ENCODE assay signal across 13 cellular contexts in genomic region chr15:22224241-22224671, GRCh38.
DNase-seq lines count a peak whose midpoint lies in the region; TF ChIP-seq lines count a peak whose summit lies in the region.
"Had no signal": no experiment of that assay in that cellular context is flagged by ENCODE, and none has a peak within 500 bp of the region (broad histone marks: within the 10 kb centered on the region; RNA-seq: fewer than 3 reads in every experiment).

No MANE protein-coding gene starts in this region.

- peaks cover 24% of the 10 kb centered on the region for H3K4me1 Mint-ChIP-seq in T-helper 2 cell treated with Interferon-gamma antibody and Interleukin-4, amounts not matched to agents 5 μg/mL and 100 μg/mL, for 36 hours (ENCODE audit: low read depth)

- no peak overlapping the region for H3K4me3 ChIP-seq in GM12875 (ENCODE audit: low read depth, low read length)
- H3K4me3 ChIP-seq: skin epidermis had no signal

- no peaks in the 10 kb centered on the region for H3K27me3 Mint-ChIP-seq in T-helper 2 cell treated with Interferon-gamma antibody and Interleukin-4, amounts not matched to agents 5 μg/mL and 100 μg/mL, for 36 hours (ENCODE audit: low read depth)

- H3K4me3 Mint-ChIP-seq in T-helper 2 cell treated with Interferon-gamma antibody and Interleukin-4, amounts not matched to agents 5 μg/mL and 100 μg/mL, for 36 hours, result no peak overlapping the region
- H3K4me3 Mint-ChIP-seq: HFFc6 had no signal

- H3K36me3 Mint-ChIP-seq in T-helper 2 cell treated with Interferon-gamma antibody and Interleukin-4, amounts not matched to agents 5 μg/mL and 100 μg/mL, for 36 hours (ENCODE audit: low read depth), result no peaks in the 10 kb centered on the region

- peak; percentile 8; the same call in 1 of the 2 replicates for TF ChIP-seq CTCF in GM12875 (IDR thresholded peaks at IDR 0.05; ENCODE audit: borderline replicate concordance, insufficient read depth, low read depth, low read length)

- no peaks in the 10 kb centered on the region for H3K9me3 Mint-ChIP-seq in T-helper 2 cell treated with Interferon-gamma antibody and Interleukin-4, amounts not matched to agents 5 μg/mL and 100 μg/mL, for 36 hours

- DNase-seq in activated CD4-positive, alpha-beta T cell treated with anti-CD3 and anti-CD28 coated beads for 1 hour, result peak; percentile 9
- DNase-seq in activated CD4-positive, alpha-beta T cell treated with anti-CD3 and anti-CD28 coated beads, Interleukin-2, amount 50 U/mL, for 4 hours, result no peak
- DNase-seq in T-helper 2 cell treated with Interferon-gamma antibody and Interleukin-4, amounts not matched to agents 5 μg/mL and 100 μg/mL, for 36 hours (ENCODE audit: low spot score), result no peak
- DNase-seq in mesenteric fat pad (ENCODE audit: low spot score) (peak; percentile 84), NK-92 (lab: John Stamatoyannopoulos, UW; ENCODE audit: unreplicated experiment) (no peak), NCI-H1105 treated with DMSO at 0.1 percent for 48 hours (lab: John Stamatoyannopoulos, UW) (no peak), NCI-H345 (lab: John Stamatoyannopoulos, UW) (no peak)
- DNase-seq: dermis blood vessel endothelial cell, HFFc6, NCI-H1417, NCI-H510A had no signal

- peak overlapping the region; percentile 1 for H3K27ac Mint-ChIP-seq in T-helper 2 cell treated with Interferon-gamma antibody and Interleukin-4, amounts not matched to agents 5 μg/mL and 100 μg/mL, for 36 hours
- H3K27ac Mint-ChIP-seq: HFFc6 had no signal

Comparison
In these comparisons a context has a peak if more than half of its experiments do, and no peak if none do; other contexts are left out.
1. DNase-seq: peak in activated CD4-positive, alpha-beta T cell treated with anti-CD3 and anti-CD28 coated beads for 1 hour (single experiment) and mesenteric fat pad (single experiment); none in activated CD4-positive, alpha-beta T cell treated with anti-CD3 and anti-CD28 coated beads, Interleukin-2, amount 50 U/mL, for 4 hours (0 of 2), T-helper 2 cell treated with Interferon-gamma antibody and Interleukin-4, amounts not matched to agents 5 μg/mL and 100 μg/mL, for 36 hours (single experiment), NK-92 (single experiment), NCI-H1105 treated with DMSO at 0.1 percent for 48 hours (single experiment) and NCI-H345 (single experiment).